ENCODE assay signal across 8 cellular contexts in the genomic region with DNA sequence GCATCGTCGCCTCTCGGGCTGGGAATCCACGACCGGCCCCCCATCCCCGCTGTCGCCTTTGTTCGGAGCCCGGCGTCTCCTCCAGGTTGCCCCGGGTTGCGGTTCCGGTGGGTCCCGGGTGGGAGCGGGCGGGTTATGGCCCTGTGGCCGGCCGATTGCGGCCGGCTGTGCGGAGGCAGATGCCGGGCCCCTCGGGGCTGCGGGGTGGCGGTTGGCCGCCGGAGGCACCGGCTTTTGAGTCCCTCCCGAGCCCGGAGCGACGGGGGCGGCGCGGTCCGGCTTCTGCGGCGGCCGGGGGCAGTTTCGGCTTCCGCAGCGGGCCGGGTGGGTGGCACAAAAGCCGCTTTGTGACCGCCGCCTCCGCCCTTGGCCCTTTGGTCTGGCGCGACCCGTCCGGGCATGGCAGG. TPM values are rescaled to one million over a fixed set of nuclear protein-coding genes. Genes with fewer than 3 reads are reported as not detected.
DNase-seq lines count a peak whose midpoint lies in the region; ATAC-seq and TF ChIP-seq lines count a peak whose summit lies in the region.

No MANE protein-coding gene starts in this region.

- H2AK5ac ChIP-seq in mesenchymal stem cell (ENCODE audit: low read length, severe bottlenecking): peak overlapping the region; percentile 27

- WGBS in mesenchymal stem cell: under 1% methylated on average over 29 of the region's 51 CpGs

- no peak for TF ChIP-seq POLR2A in vagina (IDR thresholded peaks at IDR 0.05)

- peak overlapping the region; percentile 45 for H3K4me2 ChIP-seq in mesenchymal stem cell (ENCODE audit: low read length, poor library complexity, severe bottlenecking)

- peaks cover 3% of the 10 kb centered on the region for H3K79me1 ChIP-seq in mesenchymal stem cell (replicated peaks; ENCODE audit: low read length, poor library complexity, severe bottlenecking)

- H3K4ac ChIP-seq in mesenchymal stem cell (ENCODE audit: low read depth in 1 of 2, low read length in 2 of 2): peak overlapping the region; percentile 95 to 99

- peak; percentile 2 for ATAC-seq in Right ventricle myocardium inferior

- intact Hi-C loops in Right ventricle myocardium inferior (cut with DNase I) (loop anchor here (2.0 to 5.0 kb wide), 3 partner anchors 62 to 220 kb away; a partner anchor contains a TSS), cardiac septum (cut with DNase I) (loop anchor here (2.0 to 10.0 kb wide), 2 partner anchors 62 to 218 kb away; a partner anchor contains a TSS), vagina (cut with DNase I) (loop anchor here (2.0 kb wide), 1 partner anchor 64 kb away; no protein-coding TSS in a partner anchor)

- DNase-seq in Right ventricle myocardium inferior (ENCODE audit: missing footprints): no peak
- no peak for DNase-seq in cardiac septum (ENCODE audit: low spot score)
- DNase-seq in Jurkat, Clone E6-1 (ENCODE audit: low read depth, low spot score): no peak
- no peak for DNase-seq in mesenchymal stem cell
- no peak for DNase-seq in vagina (ENCODE audit: extremely low spot score in 2 of 2)
- no peak for DNase-seq in iPS-NIHi7 (ENCODE audit: extremely low spot score)
- no peak for DNase-seq in NCI-H526 treated with DMSO at 0.1 percent for 48 hours (lab: John Stamatoyannopoulos, UW)

- H3K18ac ChIP-seq in mesenchymal stem cell (ENCODE audit: low read depth in 1 of 2, low read length in 2 of 2): peak overlapping the region; percentile 97 to 100

- H3K27ac ChIP-seq in cingulate gyrus (ENCODE audit: low read depth, low read length): peak overlapping the region; percentile 93
- peak overlapping the region; percentile 90 for H3K27ac ChIP-seq in mesenchymal stem cell (ENCODE audit: low read length, poor library complexity, severe bottlenecking)
- H3K27ac ChIP-seq in vagina: peak overlapping the region; percentile 100

- peak overlapping the region; percentile 100 for H2BK120ac ChIP-seq in mesenchymal stem cell (ENCODE audit: low read depth, low read length)

- peak overlapping the region; percentile 99 for H3K9ac ChIP-seq in mesenchymal stem cell (ENCODE audit: low read length)

- peak overlapping the region in 1 of 2 experiments; percentile 37 for H2BK12ac ChIP-seq in mesenchymal stem cell (ENCODE audit: low read length in 2 of 2)

- H3K27me3 ChIP-seq in mesenchymal stem cell (ENCODE audit: control insufficient read depth in 1 of 2, insufficient read depth in 1 of 2, low read length in 2 of 2) (no peaks in the 10 kb centered on the region), vagina (no peaks in the 10 kb centered on the region)

- H3K23ac ChIP-seq in mesenchymal stem cell (ENCODE audit: low read length in 2 of 2): peak overlapping the region; percentile 90 to 98

- H3K4me3 ChIP-seq in Jurkat, Clone E6-1 (ENCODE audit: low read length): peak overlapping the region; percentile 76
- peak overlapping the region; percentile 90 to 100 for H3K4me3 ChIP-seq in mesenchymal stem cell (ENCODE audit: insufficient read depth in 1 of 2, low read depth in 1 of 2, low read length in 2 of 2)
- H3K4me3 ChIP-seq in vagina: peak overlapping the region; percentile 92 to 93

- peak overlapping the region; percentile 49 for H2AFZ ChIP-seq in mesenchymal stem cell (ENCODE audit: low read depth, low read length)

- H3K14ac ChIP-seq in mesenchymal stem cell (ENCODE audit: low read length in 2 of 2): peak overlapping the region; percentile 99 to 100

- H3K9me3 ChIP-seq in mesenchymal stem cell (ENCODE audit: control insufficient read depth, low read length) (no peaks in the 10 kb centered on the region), vagina (no peaks in the 10 kb centered on the region)

- H3K36me3 ChIP-seq in mesenchymal stem cell (ENCODE audit: control insufficient read depth in 1 of 2, insufficient read depth in 2 of 2, low read depth in 1 of 2, low read length in 2 of 2) (peaks cover 2 to 16% of the 10 kb centered on the region in 2 experiments), vagina (peaks cover 0 to 9% of the 10 kb centered on the region in 2 donors)

- peak overlapping the region; percentile 98 for H4K8ac ChIP-seq in mesenchymal stem cell (ENCODE audit: low read length)

- peak overlapping the region; percentile 93 for H2BK15ac ChIP-seq in mesenchymal stem cell (ENCODE audit: low read depth, poor library complexity, severe bottlenecking)

- no peak for TF ChIP-seq CTCF in vagina (IDR thresholded peaks at IDR 0.05)

- H3K4me1 ChIP-seq in mesenchymal stem cell (ENCODE audit: control insufficient read depth, insufficient read depth, low read depth, low read length) (peaks cover 2% of the 10 kb centered on the region), vagina (peaks cover 24% of the 10 kb centered on the region)

- H2BK5ac ChIP-seq in mesenchymal stem cell (ENCODE audit: low read depth, low read length, poor library complexity, severe bottlenecking): peak overlapping the region; percentile 99

- H4K91ac ChIP-seq in mesenchymal stem cell (ENCODE audit: low read length): peak overlapping the region; percentile 100

RNA-seq across cellular contexts. Expression of a gene that starts 0.5 kb away (rescaled TPM):
- total RNA-seq in Right ventricle myocardium inferior (32.5 TPM), cardiac septum (42.6 TPM), vagina (29.5 TPM)
- 56.7 TPM for polyA plus RNA-seq in Jurkat, Clone E6-1 (2012; ENCODE audit: insufficient read depth, insufficient read length)
- polyA plus RNA-seq in mesenchymal stem cell (2013, experiment 1 of 2): 80.4 TPM
- polyA plus RNA-seq in mesenchymal stem cell (2013, experiment 2 of 2): 82.9 TPM
